20 cellular contexts compared by ENCODE assay signal in the genomic region with DNA sequence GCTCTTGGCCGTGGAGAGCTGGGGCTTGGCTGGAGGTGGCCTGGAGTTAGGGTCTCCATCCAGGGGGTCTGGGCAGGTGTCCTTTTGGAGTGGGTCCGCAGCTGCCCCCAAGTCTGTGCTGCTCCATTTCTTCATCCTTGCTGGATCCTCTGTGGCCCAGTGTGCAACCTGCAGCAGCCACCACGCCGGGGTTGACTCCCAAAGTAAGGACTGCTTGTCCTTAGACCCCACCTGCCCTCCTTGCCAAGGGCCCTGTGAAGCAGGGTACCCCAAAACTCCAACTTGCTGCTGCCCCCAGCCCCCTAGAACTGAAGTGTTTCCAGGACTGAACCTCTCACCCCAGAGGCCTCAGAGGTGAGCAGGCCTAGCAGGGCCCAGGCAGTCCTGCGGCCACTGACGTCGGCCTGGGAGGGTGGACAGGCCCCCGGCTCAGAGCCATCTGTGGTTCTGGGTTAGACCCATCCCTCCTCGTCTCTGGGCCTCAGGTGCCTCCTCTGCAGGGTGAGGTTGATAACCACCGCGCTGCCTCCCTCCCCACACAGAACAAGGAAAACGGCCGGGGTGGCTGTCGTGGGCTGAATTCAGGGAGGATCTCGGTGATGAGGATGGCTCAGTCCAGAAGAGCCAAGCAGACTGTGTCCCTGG.
"Had no signal": no experiment of that assay in that cellular context is flagged by ENCODE, and none has a peak within 500 bp of the region (broad histone marks: within the 10 kb centered on the region; RNA-seq: fewer than 3 reads in every experiment).

No MANE protein-coding gene starts in this region.

- H3K9ac ChIP-seq: KMS-11, SK-N-SH had no signal

- H3K4me2 ChIP-seq: KMS-11, SK-N-SH had no signal

- ATAC-seq: K562 had no signal

- DNase-seq: Kasumi-1, MM.1S, NCI-H1092 treated with DMSO at 0.1 percent for 48 hours, NCI-H1436, NCI-H187, NCI-H2029, NCI-H2081 treated with DMSO at 0.1 percent for 48 hours, NCI-H2171, NCI-H226, NCI-H446, NCI-H510A, NCI-H524 treated with DMSO at 0.1 percent for 48 hours, NCI-H69, NCI-H774, RPMI8226, SHP77, SK-N-SH, SW 1271 had no signal

- H3K27ac ChIP-seq: KMS-11 had no signal

- H3K9me3 ChIP-seq: SK-N-SH had no signal

- H3K4me3 ChIP-seq: K562 had no signal
